In genomic region chr6:47733879-47734558, GRCh38 we compare ENCODE assay signal across 8 cellular contexts. TPM values are rescaled to one million over a fixed set of nuclear protein-coding genes. Genes with fewer than 3 reads are reported as not detected.
DNase-seq lines count a peak whose midpoint lies in the region; ATAC-seq and TF ChIP-seq lines count a peak whose summit lies in the region.

No MANE protein-coding gene starts in this region.

- H3K36me3 ChIP-seq in psoas muscle (ENCODE audit: insufficient read depth in 1 of 2, low read depth in 1 of 2) = no peaks in the 10 kb centered on the region

- H3K4me3 ChIP-seq in psoas muscle = no peak overlapping the region

- H3K9me3 ChIP-seq in psoas muscle = no peaks in the 10 kb centered on the region

- intact Hi-C loops in psoas muscle (cut with DNase I) = loop anchor here (5.0 kb wide), 1 partner anchor 102 kb away; no protein-coding TSS in a partner anchor

- TF ChIP-seq CTCF in GM10266 (IDR thresholded peaks at IDR 0.05; ENCODE audit: control insufficient read depth, insufficient read depth, low read depth, missing control alignments) (peak; percentile 59), psoas muscle (IDR thresholded peaks at IDR 0.05) (peak; percentile 47)

- DNase-seq in GM10266 (ENCODE audit: extremely low spot score) (peak; percentile 24), LoVo (ENCODE audit: low spot score) (peak; percentile 49), cerebellum (ENCODE audit: low spot score) (peak; percentile 7), psoas muscle (no peak), T-helper 9 cell (no peak), GM19240 (ENCODE audit: insufficient read length, low spot score) (no peak)
- no peak for DNase-seq in activated CD4-positive, alpha-beta T cell treated with anti-CD3 and anti-CD28 coated beads for 48 hours

- peak; percentile 78 for ATAC-seq in GM21526 (IDR thresholded peaks at IDR 0.05; ENCODE audit: low FRiP score, unreplicated experiment)
- peak in 3 of 4 donors; percentile 41 to 70 (median 46) for ATAC-seq in psoas muscle

- peaks cover 2% of the 10 kb centered on the region for H3K4me1 ChIP-seq in psoas muscle

- H3K27me3 ChIP-seq in psoas muscle (ENCODE audit: insufficient read depth in 3 of 3, low read length in 2 of 3) = no peaks in the 10 kb centered on the region

- no peak overlapping the region for H3K27ac ChIP-seq in psoas muscle

- 33 to 37% (median 34%) methylated on average over 2 of the region's 2 CpGs for whole genome bisulfite sequencing in psoas muscle, 3 donors

RNA-seq across cellular contexts. Expression of gene ADGRF4, which starts 35.6 kb away (rescaled TPM):
- total RNA-seq in cerebellum (0.18 TPM), psoas muscle (under 1 TPM in 1 of 4 donors, not detected in 3; 0.18 TPM)
- under 1 TPM in 1 of 3 donors, not detected in 2; 0.03 TPM for polyA plus RNA-seq in psoas muscle

RNA-seq across cellular contexts. Expression of gene OPN5, which starts 47.8 kb away (rescaled TPM):
- total RNA-seq in cerebellum (not detected), psoas muscle (under 1 TPM in 2 of 4 donors, not detected in 2; 0.18 to 0.71 TPM)
- polyA plus RNA-seq in psoas muscle = under 1 TPM in 2 of 3 donors, not detected in 1; 0.07 to 0.09 TPM

Comparison
In these comparisons a context has a peak if more than half of its experiments do, and no peak if none do; other contexts are left out.
1. DNase-seq: peak in GM10266 (single experiment), LoVo (single experiment) and cerebellum (single experiment); none in psoas muscle (0 of 2), T-helper 9 cell (single experiment), GM19240 (single experiment) and activated CD4-positive, alpha-beta T cell treated with anti-CD3 and anti-CD28 coated beads for 48 hours (single experiment).